Comparison of ENCODE assay signal across 1 cellular context in the genomic region with DNA sequence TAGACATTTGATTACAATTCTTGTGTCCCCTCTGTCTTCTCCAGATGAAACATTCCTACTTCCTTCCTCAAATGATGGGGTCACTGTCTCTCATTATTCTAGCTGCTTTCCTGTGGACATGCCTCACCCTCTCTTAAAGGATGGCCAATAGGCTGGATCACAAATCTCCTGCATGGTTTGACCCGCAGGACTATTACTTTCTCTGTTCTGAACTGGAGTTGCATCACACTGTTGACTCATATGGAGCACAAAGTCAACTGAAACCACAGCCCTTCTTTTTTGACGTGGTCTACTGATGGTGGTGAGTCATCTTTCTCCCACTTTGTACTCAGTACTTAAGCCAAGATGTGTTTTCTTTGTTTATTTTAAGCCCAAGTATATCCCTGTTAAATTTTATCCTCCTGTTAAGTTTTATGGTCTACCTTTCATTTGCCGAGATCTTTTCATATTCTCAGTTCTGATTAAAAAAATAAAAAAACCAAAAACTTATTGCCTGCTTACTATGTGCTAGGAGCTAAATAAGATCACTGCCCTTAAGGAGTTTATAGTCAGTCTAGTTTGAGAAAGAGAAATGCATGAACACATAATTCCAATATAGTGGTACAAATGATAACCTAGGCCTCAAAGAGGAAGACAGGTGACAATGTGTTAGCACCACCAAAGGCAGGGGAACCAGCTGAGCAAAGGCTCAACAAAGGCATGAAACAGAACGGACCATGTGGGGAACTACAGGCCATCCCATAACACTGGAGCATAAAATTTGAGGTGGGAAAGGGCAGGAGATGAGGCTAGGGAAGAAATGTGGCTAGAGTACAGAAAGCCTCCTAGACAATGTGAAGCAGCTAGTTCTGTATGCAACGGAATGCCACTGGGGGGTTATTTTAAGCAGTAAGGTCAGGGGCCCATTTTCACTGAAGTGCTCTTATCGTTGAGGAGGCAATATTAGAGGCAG.
TF ChIP-seq lines count a peak whose summit lies in the region.

No MANE protein-coding gene starts in this region.

TF ChIP-seq in HepG2, 621 proteins besides CTCF, POLR2A, EP300 and RAD21 (continued from another document and continues in another):
- TF ChIP-seq, protein P1, sequence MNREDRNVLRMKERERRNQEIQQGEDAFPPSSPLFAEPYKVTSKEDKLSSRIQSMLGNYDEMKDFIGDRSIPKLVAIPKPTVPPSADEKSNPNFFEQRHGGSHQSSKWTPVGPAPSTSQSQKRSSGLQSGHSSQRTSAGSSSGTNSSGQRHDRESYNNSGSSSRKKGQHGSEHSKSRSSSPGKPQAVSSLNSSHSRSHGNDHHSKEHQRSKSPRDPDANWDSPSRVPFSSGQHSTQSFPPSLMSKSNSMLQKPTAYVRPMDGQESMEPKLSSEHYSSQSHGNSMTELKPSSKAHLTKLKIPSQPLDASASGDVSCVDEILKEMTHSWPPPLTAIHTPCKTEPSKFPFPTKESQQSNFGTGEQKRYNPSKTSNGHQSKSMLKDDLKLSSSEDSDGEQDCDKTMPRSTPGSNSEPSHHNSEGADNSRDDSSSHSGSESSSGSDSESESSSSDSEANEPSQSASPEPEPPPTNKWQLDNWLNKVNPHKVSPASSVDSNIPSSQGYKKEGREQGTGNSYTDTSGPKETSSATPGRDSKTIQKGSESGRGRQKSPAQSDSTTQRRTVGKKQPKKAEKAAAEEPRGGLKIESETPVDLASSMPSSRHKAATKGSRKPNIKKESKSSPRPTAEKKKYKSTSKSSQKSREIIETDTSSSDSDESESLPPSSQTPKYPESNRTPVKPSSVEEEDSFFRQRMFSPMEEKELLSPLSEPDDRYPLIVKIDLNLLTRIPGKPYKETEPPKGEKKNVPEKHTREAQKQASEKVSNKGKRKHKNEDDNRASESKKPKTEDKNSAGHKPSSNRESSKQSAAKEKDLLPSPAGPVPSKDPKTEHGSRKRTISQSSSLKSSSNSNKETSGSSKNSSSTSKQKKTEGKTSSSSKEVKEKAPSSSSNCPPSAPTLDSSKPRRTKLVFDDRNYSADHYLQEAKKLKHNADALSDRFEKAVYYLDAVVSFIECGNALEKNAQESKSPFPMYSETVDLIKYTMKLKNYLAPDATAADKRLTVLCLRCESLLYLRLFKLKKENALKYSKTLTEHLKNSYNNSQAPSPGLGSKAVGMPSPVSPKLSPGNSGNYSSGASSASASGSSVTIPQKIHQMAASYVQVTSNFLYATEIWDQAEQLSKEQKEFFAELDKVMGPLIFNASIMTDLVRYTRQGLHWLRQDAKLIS (CRISPR knock-in tag; IDR thresholded peaks at IDR 0.05) = no peak
- no peak for TF ChIP-seq GLMP (CRISPR knock-in tag; IDR thresholded peaks at IDR 0.05; ENCODE audit: borderline replicate concordance)
- TF ChIP-seq ZNF335 (CRISPR knock-in tag; IDR thresholded peaks at IDR 0.05) = no peak
- TF ChIP-seq, protein P2, sequence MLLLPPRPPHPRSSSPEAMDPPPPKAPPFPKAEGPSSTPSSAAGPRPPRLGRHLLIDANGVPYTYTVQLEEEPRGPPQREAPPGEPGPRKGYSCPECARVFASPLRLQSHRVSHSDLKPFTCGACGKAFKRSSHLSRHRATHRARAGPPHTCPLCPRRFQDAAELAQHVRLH (CRISPR knock-in tag; IDR thresholded peaks at IDR 0.05; ENCODE audit: borderline replicate concordance, low read depth) = peak; percentile 85; the same call in 1 of the 2 replicates
- TF ChIP-seq ZNF20 (CRISPR knock-in tag; IDR thresholded peaks at IDR 0.05) = no peak
- TF ChIP-seq ZBTB42 (CRISPR knock-in tag; IDR thresholded peaks at IDR 0.05) = no peak
- TF ChIP-seq CAMTA2 (CRISPR knock-in tag; IDR thresholded peaks at IDR 0.05; ENCODE audit: borderline replicate concordance) = no peak
- TF ChIP-seq RARA (CRISPR knock-in tag; IDR thresholded peaks at IDR 0.05) = peak; percentile 94
- peak; percentile 100 for TF ChIP-seq GATAD2A (CRISPR knock-in tag; IDR thresholded peaks at IDR 0.05)
- TF ChIP-seq ZNF275 (CRISPR knock-in tag; IDR thresholded peaks at IDR 0.05; ENCODE audit: borderline replicate concordance) = no peak; the same call in 1 of the 2 replicates
- TF ChIP-seq YEATS2 (CRISPR knock-in tag; IDR thresholded peaks at IDR 0.05; ENCODE audit: borderline replicate concordance) = peak; percentile 70; the same call in 1 of the 2 replicates
- TF ChIP-seq, protein P3, sequence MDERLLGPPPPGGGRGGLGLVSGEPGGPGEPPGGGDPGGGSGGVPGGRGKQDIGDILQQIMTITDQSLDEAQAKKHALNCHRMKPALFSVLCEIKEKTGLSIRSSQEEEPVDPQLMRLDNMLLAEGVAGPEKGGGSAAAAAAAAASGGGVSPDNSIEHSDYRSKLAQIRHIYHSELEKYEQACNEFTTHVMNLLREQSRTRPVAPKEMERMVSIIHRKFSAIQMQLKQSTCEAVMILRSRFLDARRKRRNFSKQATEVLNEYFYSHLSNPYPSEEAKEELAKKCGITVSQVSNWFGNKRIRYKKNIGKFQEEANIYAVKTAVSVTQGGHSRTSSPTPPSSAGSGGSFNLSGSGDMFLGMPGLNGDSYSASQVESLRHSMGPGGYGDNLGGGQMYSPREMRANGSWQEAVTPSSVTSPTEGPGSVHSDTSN (CRISPR knock-in tag; IDR thresholded peaks at IDR 0.05) = no peak
- TF ChIP-seq, protein P4, sequence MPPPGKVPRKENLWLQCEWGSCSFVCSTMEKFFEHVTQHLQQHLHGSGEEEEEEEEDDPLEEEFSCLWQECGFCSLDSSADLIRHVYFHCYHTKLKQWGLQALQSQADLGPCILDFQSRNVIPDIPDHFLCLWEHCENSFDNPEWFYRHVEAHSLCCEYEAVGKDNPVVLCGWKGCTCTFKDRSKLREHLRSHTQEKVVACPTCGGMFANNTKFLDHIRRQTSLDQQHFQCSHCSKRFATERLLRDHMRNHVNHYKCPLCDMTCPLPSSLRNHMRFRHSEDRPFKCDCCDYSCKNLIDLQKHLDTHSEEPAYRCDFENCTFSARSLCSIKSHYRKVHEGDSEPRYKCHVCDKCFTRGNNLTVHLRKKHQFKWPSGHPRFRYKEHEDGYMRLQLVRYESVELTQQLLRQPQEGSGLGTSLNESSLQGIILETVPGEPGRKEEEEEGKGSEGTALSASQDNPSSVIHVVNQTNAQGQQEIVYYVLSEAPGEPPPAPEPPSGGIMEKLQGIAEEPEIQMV (CRISPR knock-in tag; IDR thresholded peaks at IDR 0.05; ENCODE audit: low read depth) = peak; percentile 99
- no peak for TF ChIP-seq ZNF678 (CRISPR knock-in tag; IDR thresholded peaks at IDR 0.05)
- TF ChIP-seq HMGXB4 (CRISPR knock-in tag; IDR thresholded peaks at IDR 0.05; ENCODE audit: borderline replicate concordance in 1 of 2, low read depth in 1 of 2) = peak; percentile 34 to 73; a peak in 1 of 4 replicates
- TF ChIP-seq ZSCAN5A (CRISPR knock-in tag; IDR thresholded peaks at IDR 0.05; ENCODE audit: borderline replicate concordance) = peak; percentile 76; the same call in 1 of the 2 replicates
- TF ChIP-seq RFX5 (IDR thresholded peaks at IDR 0.05; ENCODE audit: low read depth, low read length) = no peak
- TF ChIP-seq, protein P5, sequence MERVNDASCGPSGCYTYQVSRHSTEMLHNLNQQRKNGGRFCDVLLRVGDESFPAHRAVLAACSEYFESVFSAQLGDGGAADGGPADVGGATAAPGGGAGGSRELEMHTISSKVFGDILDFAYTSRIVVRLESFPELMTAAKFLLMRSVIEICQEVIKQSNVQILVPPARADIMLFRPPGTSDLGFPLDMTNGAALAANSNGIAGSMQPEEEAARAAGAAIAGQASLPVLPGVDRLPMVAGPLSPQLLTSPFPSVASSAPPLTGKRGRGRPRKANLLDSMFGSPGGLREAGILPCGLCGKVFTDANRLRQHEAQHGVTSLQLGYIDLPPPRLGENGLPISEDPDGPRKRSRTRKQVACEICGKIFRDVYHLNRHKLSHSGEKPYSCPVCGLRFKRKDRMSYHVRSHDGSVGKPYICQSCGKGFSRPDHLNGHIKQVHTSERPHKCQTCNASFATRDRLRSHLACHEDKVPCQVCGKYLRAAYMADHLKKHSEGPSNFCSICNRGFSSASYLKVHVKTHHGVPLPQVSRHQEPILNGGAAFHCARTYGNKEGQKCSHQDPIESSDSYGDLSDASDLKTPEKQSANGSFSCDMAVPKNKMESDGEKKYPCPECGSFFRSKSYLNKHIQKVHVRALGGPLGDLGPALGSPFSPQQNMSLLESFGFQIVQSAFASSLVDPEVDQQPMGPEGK (CRISPR knock-in tag; IDR thresholded peaks at IDR 0.05) = peak; percentile 82
- TF ChIP-seq ZMAT5 (CRISPR knock-in tag; IDR thresholded peaks at IDR 0.05; ENCODE audit: borderline replicate concordance, low read depth) = no peak
- peak; percentile 86 for TF ChIP-seq TBL1XR1 (IDR thresholded peaks at IDR 0.05; ENCODE audit: borderline replicate concordance, low read length, partially characterized antibody)
- TF ChIP-seq NFRKB (IDR thresholded peaks at IDR 0.05) = no peak
- TF ChIP-seq ZMYM3 (CRISPR knock-in tag; IDR thresholded peaks at IDR 0.05) = peak; percentile 90
- peak; percentile 97 for TF ChIP-seq ZNF609 (CRISPR knock-in tag; IDR thresholded peaks at IDR 0.05; ENCODE audit: borderline replicate concordance)
